Comparison of ENCODE assay signal across 20 cellular contexts in genomic region chr12:132395192-132395907, GRCh38.
"Had no signal": no experiment of that assay in that cellular context is flagged by ENCODE, and none has a peak within 500 bp of the region (broad histone marks: within the 10 kb centered on the region; RNA-seq: fewer than 3 reads in every experiment).

No MANE protein-coding gene starts in this region.

- H3K9ac ChIP-seq: neural progenitor cell had no signal

- H3K4me3 ChIP-seq: coronary artery, gastroesophageal sphincter, heart left ventricle, mucosa of descending colon, neural progenitor cell, ovary, uterus had no signal

- H3K27ac ChIP-seq: brain microvascular endothelial cell, coronary artery, gastroesophageal sphincter, heart left ventricle, neural progenitor cell, ovary, uterus had no signal

- ATAC-seq: activated CD8-positive, alpha-beta T cell treated with anti-CD3 and anti-CD28 coated beads, Interleukin-2, amount 10 ng/mL, durations not matched to agents 7 days and 5 days; activated T-cell treated with anti-CD3 and anti-CD28 coated beads, Interleukin-2, amount 50 U/mL, for 4 hours; gastroesophageal sphincter; heart left ventricle; mucosa of descending colon; stimulated activated naive B cell treated with anti-CD40 and anti-IgM and Interleukin-4, amounts not matched to agents 10 μg/mL and 1 μg/mL and 100 μg/mL, for 72 hours had no signal

- H3K27me3 ChIP-seq: ovary had no signal

- H3K9me3 ChIP-seq: gastroesophageal sphincter, heart left ventricle, mucosa of descending colon, ovary, uterus had no signal

- H3K4me2 ChIP-seq: neural progenitor cell had no signal

- H3K4me1 ChIP-seq: gastroesophageal sphincter, heart left ventricle, uterus had no signal

- DNase-seq: activated CD4-positive, alpha-beta T cell treated with anti-CD3 and anti-CD28 coated beads, Interleukin-2, amount 10 ng/mL, durations not matched to agents 7 days and 5 days; activated CD4-positive, CD25-positive, alpha-beta regulatory T cell; activated CD8-positive, alpha-beta memory T cell treated with anti-CD3 and anti-CD28 coated beads, Interleukin-2, amount 50 U/mL, for 4 hours; activated CD8-positive, alpha-beta T cell treated with anti-CD3 and anti-CD28 coated beads, Interleukin-2, amount 10 ng/mL, durations not matched to agents 7 days and 5 days; activated naive CD4-positive, alpha-beta T cell treated with anti-CD3 and anti-CD28 coated beads, Interleukin-2, amount 50 U/mL, for 16 hours; activated T-cell treated with anti-CD3 and anti-CD28 coated beads, Interleukin-2, amount 50 U/mL, for 4 hours; aorta; brain microvascular endothelial cell; kidney glomerular epithelial cell; mesenchymal stem cell; naive B cell; stimulated activated naive B cell treated with anti-CD40 and anti-IgM and Interleukin-4, amounts not matched to agents 10 μg/mL and 1 μg/mL and 100 μg/mL, for 72 hours had no signal

- FAIRE-seq: TTC549 had no signal

- H3K36me3 ChIP-seq: brain microvascular endothelial cell, gastroesophageal sphincter, heart left ventricle, neural progenitor cell, ovary, uterus had no signal

- H2AFZ ChIP-seq: neural progenitor cell had no signal
